ENCODE assay signal across 8 cellular contexts in the genomic region with DNA sequence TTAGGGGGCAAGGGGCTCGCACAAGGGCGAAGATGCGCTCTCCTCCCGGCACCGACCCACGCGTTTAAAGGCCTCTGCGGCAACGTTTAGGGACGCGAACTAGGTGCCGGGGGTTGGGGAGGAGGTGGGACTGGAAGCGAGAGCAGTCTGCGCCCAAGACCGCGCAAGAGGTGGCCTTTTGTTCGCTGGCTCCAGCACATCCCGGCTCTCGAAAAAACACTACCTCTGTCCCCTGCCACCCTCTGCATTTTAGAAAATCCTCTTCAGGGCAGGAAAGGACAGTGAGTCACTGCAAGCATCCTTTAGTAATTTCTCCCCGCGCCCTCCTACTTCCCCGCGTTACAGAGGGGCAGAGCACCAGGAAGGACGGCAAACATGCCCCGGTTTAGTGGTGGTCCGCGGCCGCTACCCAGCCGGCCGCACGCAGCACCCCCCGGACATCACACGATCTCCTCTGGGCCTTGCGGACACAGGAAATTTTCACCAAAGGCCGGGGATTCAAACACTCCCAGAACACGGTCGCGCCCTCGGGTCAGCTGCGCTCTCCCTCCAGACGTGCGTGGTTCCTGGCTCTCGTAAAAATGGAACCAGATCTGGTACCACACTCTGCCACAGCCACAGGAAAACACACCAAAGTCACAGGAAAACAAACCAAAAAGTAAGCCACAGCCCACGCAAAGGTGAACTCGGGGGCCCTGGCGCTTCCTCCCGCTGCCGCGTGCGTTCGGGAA. TPM values are rescaled to one million over a fixed set of nuclear protein-coding genes. Genes with fewer than 3 reads are reported as not detected.
DNase-seq lines count a peak whose midpoint lies in the region; ATAC-seq and TF ChIP-seq lines count a peak whose summit lies in the region.

No MANE protein-coding gene starts in this region.

- H3K4me3 ChIP-seq in prostate gland, result peak overlapping the region; percentile 50 to 59

- H3K9me3 ChIP-seq in prostate gland, result no peaks in the 10 kb centered on the region

- no peaks in the 10 kb centered on the region for H3K27me3 ChIP-seq in foreskin keratinocyte
- H3K27me3 ChIP-seq in prostate gland (replicated peaks; ENCODE audit: insufficient read depth), result no peaks in the 10 kb centered on the region

- in situ Hi-C loops in G401 (cut with HindIII; ENCODE audit: low sequenced_read_pairs), result no loop called here

- ATAC-seq in foreskin keratinocyte, result peak; percentile 10
- ATAC-seq in HG02884 (IDR thresholded peaks at IDR 0.05; ENCODE audit: unreplicated experiment), result no peak

- peak overlapping the region; percentile 88 for H3K27ac ChIP-seq in foreskin keratinocyte
- peak overlapping the region; percentile 81 to 83 for H3K27ac ChIP-seq in prostate gland

- H3K4me1 ChIP-seq in foreskin keratinocyte (peaks cover 46% of the 10 kb centered on the region), prostate gland (replicated peaks) (no peaks in the 10 kb centered on the region)

- TF ChIP-seq POLR2A in prostate gland (IDR thresholded peaks at IDR 0.05), result no peak

- TF ChIP-seq CTCF in foreskin keratinocyte (conservative IDR thresholded peaks at IDR 0.05) (no peak), prostate gland (IDR thresholded peaks at IDR 0.05) (no peak)

- intact Hi-C loops in prostate gland (cut with DNase I), result loop anchor here (2.0 to 10.0 kb wide), 5 partner anchors 45 to 397 kb away; no protein-coding TSS in a partner anchor

- DNase-seq in G401 (ENCODE audit: low spot score), result peak; percentile 53
- peak; percentile 46 for DNase-seq in NCI-H128 (lab: John Stamatoyannopoulos, UW; ENCODE audit: unreplicated experiment)
- DNase-seq in activated T-cell treated with anti-CD3 and anti-CD28 coated beads for 4 hours, result peak; percentile 13
- peak in 1 of 2 donors; percentile 29 for DNase-seq in foreskin keratinocyte
- peak; percentile 11 for DNase-seq in prostate gland (ENCODE audit: low spot score)
- no peak for DNase-seq in iPS-NIHi11 (ENCODE audit: low spot score)
- no peak for DNase-seq in OCI-M2 (lab: John Stamatoyannopoulos, UW; ENCODE audit: unreplicated experiment)

- 3% methylated on average over 51 of the region's 51 CpGs for WGBS in prostate gland

- H3K36me3 ChIP-seq in prostate gland, result no peaks in the 10 kb centered on the region

RNA-seq across cellular contexts. Expression of a gene that starts 1.1 kb away (rescaled TPM):
- total RNA-seq in G401 (2014; rRNA removed; shearing (Covaris generic)), result 45.7 and 61.6 TPM in 2 replicates
- 147 and 182 TPM in 2 replicates for total RNA-seq in foreskin keratinocyte
- 28.5 and 28.8 TPM in 2 replicates for polyA plus RNA-seq in foreskin keratinocyte
- 10 to 100 TPM; 24.1 to 45.1 TPM for total RNA-seq in prostate gland

Comparison
In these comparisons a context has a peak if more than half of its experiments do, and no peak if none do; other contexts are left out.
1. DNase-seq: peak in G401 (single experiment), NCI-H128 (single experiment), activated T-cell treated with anti-CD3 and anti-CD28 coated beads for 4 hours (single experiment) and prostate gland (single experiment); none in iPS-NIHi11 (single experiment) and OCI-M2 (single experiment).